21 cellular contexts compared by ENCODE assay signal in the genomic region with DNA sequence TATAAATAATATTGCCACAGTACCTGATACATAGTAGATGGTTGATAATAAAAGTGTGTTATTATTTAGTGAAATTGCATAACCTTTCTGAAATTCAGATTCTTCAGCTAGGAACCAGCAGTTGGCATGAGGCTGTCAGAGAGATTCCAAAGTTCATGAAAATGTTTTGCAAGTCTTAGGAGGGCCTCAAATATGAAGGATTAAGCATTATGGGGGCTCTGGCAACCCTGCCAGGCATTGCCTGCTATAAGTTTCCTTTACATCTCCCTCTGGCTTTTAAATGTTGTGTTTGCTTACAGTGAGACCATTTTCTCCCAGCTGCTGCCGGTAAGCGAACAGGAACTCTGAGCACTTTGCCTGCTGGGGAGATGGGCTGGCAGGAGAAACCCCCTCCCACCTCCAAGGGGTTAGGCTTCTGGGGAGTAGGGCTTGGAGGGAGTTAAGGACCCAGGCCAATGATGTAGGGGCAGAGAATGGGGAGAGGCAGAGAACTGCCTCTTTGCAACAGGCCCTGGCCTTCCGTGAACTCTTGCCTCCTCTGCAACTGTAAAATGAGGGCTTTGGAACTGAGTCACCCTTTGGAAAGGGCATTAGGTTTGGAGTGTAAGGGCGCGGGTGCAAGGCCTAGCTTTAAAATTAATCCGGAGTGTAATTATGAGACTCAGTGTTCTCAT. TPM values are rescaled to one million over a fixed set of nuclear protein-coding genes. Genes with fewer than 3 reads are reported as not detected.
DNase-seq lines count a peak whose midpoint lies in the region; ATAC-seq and TF ChIP-seq lines count a peak whose summit lies in the region.
"Had no signal": no experiment of that assay in that cellular context is flagged by ENCODE, and none has a peak within 500 bp of the region (broad histone marks: within the 10 kb centered on the region; RNA-seq: fewer than 3 reads in every experiment).

No MANE protein-coding gene starts in this region.

- POLR2A ChIA-PET in activated CD4-positive, alpha-beta T cell treated with anti-CD3 and anti-CD28 coated beads for 36 hours (lab: Charles Lee): no interaction called here

- WGBS in mesenchymal stem cell: 92% methylated on average over 5 of the region's 6 CpGs

- H3K4me1 Mint-ChIP-seq in activated CD4-positive, alpha-beta T cell treated with anti-CD3 and anti-CD28 coated beads for 36 hours: peaks cover 48% of the 10 kb centered on the region
- H3K4me1 Mint-ChIP-seq in activated naive CD8-positive, alpha-beta T cell treated with anti-CD3 and anti-CD28 coated beads for 36 hours: peaks cover 25% of the 10 kb centered on the region
- peaks cover 52% of the 10 kb centered on the region for H3K4me1 Mint-ChIP-seq in stimulated activated naive CD8-positive, alpha-beta T cell treated with anti-CD3 and anti-CD28 coated beads, Interleukin-15, amount 100 ng/mL, for 72 hours

- H2BK15ac ChIP-seq in mesenchymal stem cell (ENCODE audit: low read depth, poor library complexity, severe bottlenecking): no peak overlapping the region

- H3K27me3 ChIP-seq in mesenchymal stem cell (ENCODE audit: control insufficient read depth in 1 of 2, insufficient read depth in 1 of 2, low read length in 2 of 2): no peaks in the 10 kb centered on the region
- H3K27me3 ChIP-seq: testis had no signal

- H4K8ac ChIP-seq in mesenchymal stem cell (ENCODE audit: low read length): no peak overlapping the region

- peak overlapping the region; percentile 42 for H3K27ac Mint-ChIP-seq in activated CD4-positive, alpha-beta T cell treated with anti-CD3 and anti-CD28 coated beads for 36 hours
- H3K27ac Mint-ChIP-seq in activated naive CD8-positive, alpha-beta T cell treated with anti-CD3 and anti-CD28 coated beads for 36 hours: peak overlapping the region; percentile 6
- H3K27ac Mint-ChIP-seq in stimulated activated naive CD8-positive, alpha-beta T cell treated with anti-CD3 and anti-CD28 coated beads, Interleukin-15, amount 100 ng/mL, for 72 hours: peak overlapping the region; percentile 52 to 59
- H3K27ac Mint-ChIP-seq: effector memory CD8-positive, alpha-beta T cell; T-helper 1 cell treated with Interleukin-12 subunit alpha and Interleukin-12 subunit beta and Interleukin-4 antibody, amounts not matched to agents 30 μg/mL and 1 μg/mL, for 36 hours had no signal

- H2AFZ ChIP-seq in mesenchymal stem cell (ENCODE audit: low read depth, low read length): peak overlapping the region; percentile 3
- H2AFZ ChIP-seq: parathyroid adenoma had no signal

- H3K23ac ChIP-seq in mesenchymal stem cell (ENCODE audit: low read length in 2 of 2): no peak overlapping the region

- H3K4me3 Mint-ChIP-seq in activated CD4-positive, alpha-beta T cell treated with anti-CD3 and anti-CD28 coated beads for 36 hours: no peak overlapping the region
- no peak overlapping the region for H3K4me3 Mint-ChIP-seq in activated naive CD8-positive, alpha-beta T cell treated with anti-CD3 and anti-CD28 coated beads for 36 hours
- H3K4me3 Mint-ChIP-seq in stimulated activated naive CD8-positive, alpha-beta T cell treated with anti-CD3 and anti-CD28 coated beads, Interleukin-15, amount 100 ng/mL, for 72 hours: no peak overlapping the region
- H3K4me3 Mint-ChIP-seq: effector memory CD8-positive, alpha-beta T cell; T-helper 1 cell treated with Interleukin-12 subunit alpha and Interleukin-12 subunit beta and Interleukin-4 antibody, amounts not matched to agents 30 μg/mL and 1 μg/mL, for 36 hours had no signal

- H3K4me2 ChIP-seq in mesenchymal stem cell (ENCODE audit: low read length, poor library complexity, severe bottlenecking): no peak overlapping the region

- no peak overlapping the region for H2BK120ac ChIP-seq in mesenchymal stem cell (ENCODE audit: low read depth, low read length)

- no peaks in the 10 kb centered on the region for H3K36me3 ChIP-seq in mesenchymal stem cell (ENCODE audit: control insufficient read depth in 1 of 2, insufficient read depth in 2 of 2, low read depth in 1 of 2, low read length in 2 of 2)

- no peaks in the 10 kb centered on the region for H3K9me3 ChIP-seq in mesenchymal stem cell (ENCODE audit: control insufficient read depth, low read length)
- H3K9me3 ChIP-seq: testis had no signal

- no peak for TF ChIP-seq CTCF in GM13976 (IDR thresholded peaks at IDR 0.05; ENCODE audit: borderline replicate concordance, control extremely low read depth, extremely low read depth, insufficient read depth, missing control alignments)

- no peaks in the 10 kb centered on the region for H3K36me3 Mint-ChIP-seq in activated CD4-positive, alpha-beta T cell treated with anti-CD3 and anti-CD28 coated beads for 36 hours (ENCODE audit: low read depth)
- no peaks in the 10 kb centered on the region for H3K36me3 Mint-ChIP-seq in activated naive CD8-positive, alpha-beta T cell treated with anti-CD3 and anti-CD28 coated beads for 36 hours

- H3K79me1 ChIP-seq in mesenchymal stem cell (replicated peaks; ENCODE audit: low read length, poor library complexity, severe bottlenecking): no peaks in the 10 kb centered on the region

- no peaks in the 10 kb centered on the region for H3K9me3 Mint-ChIP-seq in activated CD4-positive, alpha-beta T cell treated with anti-CD3 and anti-CD28 coated beads for 36 hours (ENCODE audit: low read depth)
- H3K9me3 Mint-ChIP-seq in activated naive CD8-positive, alpha-beta T cell treated with anti-CD3 and anti-CD28 coated beads for 36 hours: no peaks in the 10 kb centered on the region
- no peaks in the 10 kb centered on the region for H3K9me3 Mint-ChIP-seq in stimulated activated naive CD8-positive, alpha-beta T cell treated with anti-CD3 and anti-CD28 coated beads, Interleukin-15, amount 100 ng/mL, for 72 hours
- H3K9me3 Mint-ChIP-seq: effector memory CD8-positive, alpha-beta T cell; T-helper 1 cell treated with Interleukin-12 subunit alpha and Interleukin-12 subunit beta and Interleukin-4 antibody, amounts not matched to agents 30 μg/mL and 1 μg/mL, for 36 hours had no signal

- peaks cover 5% of the 10 kb centered on the region for H3K4me1 ChIP-seq in mesenchymal stem cell (ENCODE audit: control insufficient read depth, insufficient read depth, low read depth, low read length)
- H3K4me1 ChIP-seq: testis had no signal

- in situ Hi-C loops in GM13976 (cut with MboI; ENCODE audit: low sequenced_read_pairs, unreplicated experiment): no loop called here

- no peak for DNase-seq in activated CD4-positive, alpha-beta T cell treated with anti-CD3 and anti-CD28 coated beads for 36 hours
- no peak for DNase-seq in activated CD4-positive, alpha-beta T cell treated with anti-CD3 and anti-CD28 coated beads, Interleukin-2, amount 50 U/mL, for 48 hours
- DNase-seq in activated naive CD8-positive, alpha-beta T cell treated with anti-CD3 and anti-CD28 coated beads for 36 hours: no peak
- DNase-seq in mesenchymal stem cell (no peak), GM13976 (ENCODE audit: low spot score) (no peak)
- no peak for DNase-seq in stimulated activated naive CD8-positive, alpha-beta T cell treated with anti-CD3 and anti-CD28 coated beads, Interleukin-15, amount 100 ng/mL, for 72 hours
- DNase-seq in activated effector memory CD4-positive, alpha-beta T cell treated with Interleukin-2 at 50 U/mL for 16 hours: no peak
- DNase-seq: activated CD4-positive, alpha-beta T cell treated with anti-CD3 and anti-CD28 coated beads for 48 hours; DND-41; effector memory CD8-positive, alpha-beta T cell; islet precursor cell; mammary epithelial cell; NCI-H1436; stimulated activated CD8-positive, alpha-beta memory T cell treated with anti-CD3 and anti-CD28 coated beads, Interleukin-4, amount 100 ng/mL, for 48 hours; testis had no signal

- H3K4me3 ChIP-seq in mesenchymal stem cell (ENCODE audit: insufficient read depth in 1 of 2, low read depth in 1 of 2, low read length in 2 of 2): no peak overlapping the region
- H3K4me3 ChIP-seq: testis had no signal

- H3K18ac ChIP-seq in mesenchymal stem cell (ENCODE audit: low read depth in 1 of 2, low read length in 2 of 2): no peak overlapping the region

- H2BK12ac ChIP-seq in mesenchymal stem cell (ENCODE audit: low read length in 2 of 2): no peak overlapping the region

- H2AK5ac ChIP-seq in mesenchymal stem cell (ENCODE audit: low read length, severe bottlenecking): no peak overlapping the region

- no peak overlapping the region for H3K4ac ChIP-seq in mesenchymal stem cell (ENCODE audit: low read depth in 1 of 2, low read length in 2 of 2)

- no peaks in the 10 kb centered on the region for H3K27me3 Mint-ChIP-seq in activated CD4-positive, alpha-beta T cell treated with anti-CD3 and anti-CD28 coated beads for 36 hours
- no peaks in the 10 kb centered on the region for H3K27me3 Mint-ChIP-seq in activated naive CD8-positive, alpha-beta T cell treated with anti-CD3 and anti-CD28 coated beads for 36 hours
- no peaks in the 10 kb centered on the region for H3K27me3 Mint-ChIP-seq in stimulated activated naive CD8-positive, alpha-beta T cell treated with anti-CD3 and anti-CD28 coated beads, Interleukin-15, amount 100 ng/mL, for 72 hours
- H3K27me3 Mint-ChIP-seq: effector memory CD8-positive, alpha-beta T cell had no signal

- no peak overlapping the region for H3K14ac ChIP-seq in mesenchymal stem cell (ENCODE audit: low read length in 2 of 2)

- H3K27ac ChIP-seq in mesenchymal stem cell (ENCODE audit: low read length, poor library complexity, severe bottlenecking): no peak overlapping the region
- H3K27ac ChIP-seq: 22Rv1, parathyroid adenoma, testis had no signal

- intact Hi-C loops in activated CD4-positive, alpha-beta T cell treated with anti-CD3 and anti-CD28 coated beads for 36 hours (cut with DNase I, micrococcal nuclease): no loop called here

- H4K91ac ChIP-seq in mesenchymal stem cell (ENCODE audit: low read length): no peak overlapping the region

- no peak for ATAC-seq in activated CD4-positive, alpha-beta T cell treated with anti-CD3 and anti-CD28 coated beads for 36 hours
- no peak for ATAC-seq in stimulated activated naive CD8-positive, alpha-beta T cell treated with anti-CD3 and anti-CD28 coated beads, Interleukin-15, amount 100 ng/mL, for 72 hours
- no peak for ATAC-seq in HG03097 (IDR thresholded peaks at IDR 0.05; ENCODE audit: low FRiP score, unreplicated experiment)
- ATAC-seq: effector memory CD8-positive, alpha-beta T cell; esophagus mucosa; sciatic nerve had no signal

- CTCF ChIA-PET in activated CD4-positive, alpha-beta T cell treated with anti-CD3 and anti-CD28 coated beads for 36 hours (lab: Charles Lee): interaction anchor here (1.1 kb wide), 1 partner anchor 42 kb away, joined by 3 read pairs; no protein-coding TSS in a partner anchor

- H3K9ac ChIP-seq in mesenchymal stem cell (ENCODE audit: low read length): peak overlapping the region; percentile 37
- H3K9ac ChIP-seq: parathyroid adenoma had no signal

- H2BK5ac ChIP-seq in mesenchymal stem cell (ENCODE audit: low read depth, low read length, poor library complexity, severe bottlenecking): no peak overlapping the region

RNA-seq across cellular contexts. Expression of gene KIF3B, which starts 33.2 kb away (rescaled TPM):
- 10 to 100 TPM; 39.9 to 40.7 TPM for total RNA-seq in activated CD4-positive, alpha-beta T cell treated with anti-CD3 and anti-CD28 coated beads for 36 hours
- 10 to 100 TPM; 36.2 to 36.5 TPM for total RNA-seq in activated naive CD8-positive, alpha-beta T cell treated with anti-CD3 and anti-CD28 coated beads for 36 hours
- polyA plus RNA-seq in mesenchymal stem cell (2013, experiment 1 of 2): 34.9 TPM
- polyA plus RNA-seq in mesenchymal stem cell (2013, experiment 2 of 2): 34.4 TPM

RNA-seq across cellular contexts. Expression of gene POFUT1, which starts 36.6 kb away (rescaled TPM):
- 10 to 100 TPM; 51.8 to 54.3 TPM for total RNA-seq in activated CD4-positive, alpha-beta T cell treated with anti-CD3 and anti-CD28 coated beads for 36 hours
- total RNA-seq in activated naive CD8-positive, alpha-beta T cell treated with anti-CD3 and anti-CD28 coated beads for 36 hours: 10 to 100 TPM; 64.0 to 65.7 TPM
- polyA plus RNA-seq in mesenchymal stem cell (2013, experiment 1 of 2): 59.1 TPM
- polyA plus RNA-seq in mesenchymal stem cell (2013, experiment 2 of 2): 60.0 TPM

RNA-seq across cellular contexts. Expression of gene PLAGL2, which starts 36.7 kb away (rescaled TPM):
- total RNA-seq in activated CD4-positive, alpha-beta T cell treated with anti-CD3 and anti-CD28 coated beads for 36 hours: 10 to 100 TPM; 89.1 to 98.2 TPM
- 10 to 100 TPM; 86.9 to 87.2 TPM for total RNA-seq in activated naive CD8-positive, alpha-beta T cell treated with anti-CD3 and anti-CD28 coated beads for 36 hours
- 16.6 TPM for polyA plus RNA-seq in mesenchymal stem cell (2013, experiment 1 of 2)
- 16.8 TPM for polyA plus RNA-seq in mesenchymal stem cell (2013, experiment 2 of 2)
